ENCODE assay signal across 8 cellular contexts in the genomic region with DNA sequence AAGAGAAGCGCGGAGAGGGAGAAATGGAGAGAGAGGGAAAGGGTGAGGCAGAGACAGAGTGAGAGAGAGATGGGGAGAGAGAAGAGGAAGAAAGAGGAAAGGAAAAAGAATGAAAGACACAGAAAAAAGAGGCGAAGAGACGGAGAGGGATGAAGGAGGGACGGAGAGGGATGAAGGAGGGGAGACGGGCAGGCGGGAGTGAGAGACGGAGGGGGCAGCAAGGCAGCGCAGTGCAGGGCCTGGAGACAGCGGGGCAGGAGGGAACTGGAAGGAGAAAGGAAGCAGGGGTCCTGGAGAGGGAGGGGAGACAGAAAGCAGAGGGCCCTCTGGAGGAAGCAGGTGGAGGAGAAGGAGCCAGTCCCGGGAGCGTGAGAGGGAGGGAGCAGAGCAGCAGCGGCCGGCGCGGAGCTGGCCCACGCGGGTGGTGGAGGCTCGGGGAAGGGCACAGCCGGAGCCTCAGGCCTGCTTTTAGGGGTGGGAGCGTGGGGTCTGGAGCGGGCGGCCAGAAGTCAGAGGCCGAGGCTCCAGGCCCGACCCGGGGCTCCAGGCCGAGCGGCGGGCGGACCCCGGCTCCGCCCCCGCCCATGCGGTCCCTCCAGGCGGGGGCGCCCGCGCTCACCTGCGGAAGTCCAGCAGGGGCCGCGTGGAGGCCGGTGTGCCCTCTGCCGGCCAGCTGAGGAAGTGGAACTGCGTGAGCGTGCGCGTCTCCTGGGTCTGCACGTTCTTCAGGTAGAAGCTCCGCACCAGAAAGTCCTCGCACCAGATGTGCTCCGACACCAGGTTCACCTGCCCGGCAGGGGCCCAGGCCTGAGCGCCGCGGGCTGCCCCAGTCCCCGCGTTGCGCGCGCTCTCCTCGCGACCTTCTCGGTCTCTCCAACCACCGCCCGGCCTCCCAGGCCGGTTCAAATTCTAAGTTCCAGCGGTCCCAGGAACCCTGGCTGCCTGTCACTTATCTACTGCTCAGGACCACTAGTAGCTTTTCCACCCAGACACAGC.
DNase-seq lines count a peak whose midpoint lies in the region; ATAC-seq and TF ChIP-seq lines count a peak whose summit lies in the region.

No MANE protein-coding gene starts in this region.

- peak; percentile 56 for DNase-seq in NCI-H1048 (lab: John Stamatoyannopoulos, UW)
- peak; percentile 87 for DNase-seq in T-helper 9 cell
- peak; percentile 94 for DNase-seq in astrocyte of the hippocampus (ENCODE audit: low read depth, low spot score)
- DNase-seq in skeletal muscle cell (ENCODE audit: low read depth) = no peak
- DNase-seq in NCI-H1105 (lab: John Stamatoyannopoulos, UW) = no peak

- peak; percentile 85 for ATAC-seq in HG02571 (IDR thresholded peaks at IDR 0.05; ENCODE audit: unreplicated experiment)

- TF ChIP-seq CTCF in GM12872 (IDR thresholded peaks at IDR 0.05; ENCODE audit: insufficient read depth, low read depth, low read length) = peak; percentile 98

- H3K4me3 ChIP-seq in iPS-11a (ENCODE audit: low read depth, low read length) (peak overlapping the region; percentile 81), skeletal muscle cell (ENCODE audit: low read depth, low read length) (peak overlapping the region; percentile 48)

Comparison
In these comparisons a context has a peak if more than half of its experiments do, and no peak if none do; other contexts are left out.
1. DNase-seq: peak in NCI-H1048 (single experiment), T-helper 9 cell (single experiment) and astrocyte of the hippocampus (single experiment); none in skeletal muscle cell (single experiment) and NCI-H1105 (single experiment).